ENCODE assay signal across 19 cellular contexts in the genomic region with DNA sequence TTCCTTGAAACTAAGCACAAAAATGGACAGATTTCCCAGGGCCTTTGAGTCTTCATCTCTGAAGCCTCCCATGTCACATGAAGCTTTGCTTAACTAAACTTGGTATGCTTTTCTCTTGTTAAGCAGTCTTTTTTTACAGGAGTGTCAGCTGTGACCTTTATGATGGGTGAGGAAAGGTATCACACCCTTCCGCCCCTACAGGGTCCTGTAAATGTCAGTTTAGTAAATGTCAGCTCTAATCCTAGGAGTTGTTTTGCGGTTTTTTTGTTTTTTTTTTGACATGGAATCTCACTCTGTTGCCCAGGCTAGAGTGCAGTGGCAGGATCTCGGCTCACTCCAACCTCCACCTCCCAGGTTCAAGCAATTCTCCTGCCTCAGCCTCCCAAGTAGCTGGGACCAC. TPM values are rescaled to one million over a fixed set of nuclear protein-coding genes. Genes with fewer than 3 reads are reported as not detected.
DNase-seq lines count a peak whose midpoint lies in the region; ATAC-seq and TF ChIP-seq lines count a peak whose summit lies in the region.
"Had no signal": no experiment of that assay in that cellular context is flagged by ENCODE, and none has a peak within 500 bp of the region (broad histone marks: within the 10 kb centered on the region; RNA-seq: fewer than 3 reads in every experiment).

No MANE protein-coding gene starts in this region.

- H3K27ac ChIP-seq in CD4-positive, alpha-beta T cell (ENCODE audit: low read depth, low read length), result no peak overlapping the region
- H3K27ac ChIP-seq in angular gyrus (ENCODE audit: low read depth, low read length) (peak overlapping the region; percentile 99), muscle layer of colon (ENCODE audit: low read depth, low read length) (peak overlapping the region; percentile 94), substantia nigra (ENCODE audit: low read depth, low read length, poor library complexity, severe bottlenecking) (peak overlapping the region; percentile 99), right atrium auricular region (no peak overlapping the region)

- TF ChIP-seq CTCF in CD4-positive, alpha-beta T cell (IDR thresholded peaks at IDR 0.05), result no peak
- TF ChIP-seq CTCF in right atrium auricular region (IDR thresholded peaks at IDR 0.05), result no peak

- peaks cover 36% of the 10 kb centered on the region for H3K4me1 ChIP-seq in muscle layer of colon (ENCODE audit: insufficient read depth, low read length)
- peaks cover 0 to 55% of the 10 kb centered on the region in 2 donors for H3K4me1 ChIP-seq in right atrium auricular region

- intact Hi-C loops in CD4-positive, alpha-beta T cell (cut with DNase I, micrococcal nuclease), result loop anchor here in 1 of 2 experiments (5.0 kb wide), 2 partner anchors 51 to 631 kb away; a partner anchor contains a TSS

- peaks cover 68% of the 10 kb centered on the region for H3K4me1 Mint-ChIP-seq in CD4-positive, alpha-beta T cell (ENCODE audit: low read depth)

- H3K27me3 ChIP-seq in CD4-positive, alpha-beta T cell (ENCODE audit: control insufficient read depth, insufficient read depth, low read length), result no peaks in the 10 kb centered on the region
- H3K27me3 ChIP-seq in muscle layer of colon (ENCODE audit: control insufficient read depth in 1 of 2, insufficient read depth in 2 of 2, low read length in 2 of 2), result no peaks in the 10 kb centered on the region
- H3K27me3 ChIP-seq in right atrium auricular region, result no peaks in the 10 kb centered on the region

- H3K9ac ChIP-seq in muscle layer of colon (ENCODE audit: low read length), result no peak overlapping the region

- no peaks in the 10 kb centered on the region for H3K27me3 Mint-ChIP-seq in CD4-positive, alpha-beta T cell
- H3K27me3 Mint-ChIP-seq: CD4-positive, alpha-beta memory T cell; IgD-negative memory B cell had no signal

- H3K36me3 ChIP-seq in muscle layer of colon (ENCODE audit: insufficient read depth, low read length) (no peaks in the 10 kb centered on the region), right atrium auricular region (no peaks in the 10 kb centered on the region)
- H3K36me3 ChIP-seq: HAP-1 had no signal

- no peak for ATAC-seq in CD4-positive, alpha-beta T cell (ENCODE audit: poor library complexity)
- ATAC-seq in GM18907 (IDR thresholded peaks at IDR 0.05; ENCODE audit: unreplicated experiment), result no peak

- H3K9me3 ChIP-seq in CD4-positive, alpha-beta T cell (ENCODE audit: control insufficient read depth, low read length), result no peaks in the 10 kb centered on the region
- H3K9me3 ChIP-seq in muscle layer of colon (ENCODE audit: low read length), result no peaks in the 10 kb centered on the region
- no peaks in the 10 kb centered on the region for H3K9me3 ChIP-seq in right atrium auricular region
- H3K9me3 ChIP-seq: HAP-1 had no signal

- DNase-seq in CD4-positive, alpha-beta T cell, result no peak
- DNase-seq in substantia nigra (lab: John Stamatoyannopoulos, UW), result no peak
- DNase-seq in right atrium auricular region (ENCODE audit: low spot score), result no peak
- DNase-seq in activated effector memory CD4-positive, alpha-beta T cell treated with anti-CD3 and anti-CD28 coated beads, Interleukin-2, amount 50 U/mL, for 16 hours, result no peak
- DNase-seq: CD4-positive, alpha-beta memory T cell; GF-D8; MV-4-11; NCI-H1436; NCI-H2029 treated with DMSO at 0.1 percent for 48 hours; NCI-H526 treated with DMSO at 0.1 percent for 48 hours; NK-92 treated with Interleukin-12 subunit alpha and Interleukin-12 subunit beta, amount 100 ng/mL, for 24 hours; OCI-M1; RPMI8226 had no signal

- no peaks in the 10 kb centered on the region for H3K36me3 Mint-ChIP-seq in CD4-positive, alpha-beta T cell (ENCODE audit: low read depth)
- H3K36me3 Mint-ChIP-seq: IgD-negative memory B cell had no signal

- H3K27ac Mint-ChIP-seq in CD4-positive, alpha-beta T cell, result peak overlapping the region; percentile 69
- H3K27ac Mint-ChIP-seq: IgD-negative memory B cell had no signal

- peak overlapping the region; percentile 15 for H3K4me3 Mint-ChIP-seq in CD4-positive, alpha-beta T cell

- POLR2A ChIA-PET in CD4-positive, alpha-beta T cell (lab: Charles Lee), result interaction anchor here (1.1 kb wide), 1 partner anchor 70 kb away, joined by 6 read pairs; no protein-coding TSS in a partner anchor

- no peaks in the 10 kb centered on the region for H3K9me3 Mint-ChIP-seq in CD4-positive, alpha-beta T cell
- H3K9me3 Mint-ChIP-seq: IgD-negative memory B cell had no signal

- CTCF ChIA-PET in CD4-positive, alpha-beta T cell (lab: Charles Lee), result interaction anchor here (1.3 kb wide), 1 partner anchor 14 kb away, joined by 4 read pairs; no protein-coding TSS in a partner anchor

- H3K4me3 ChIP-seq in muscle layer of colon (ENCODE audit: low read depth in 1 of 2, low read length in 2 of 2) (no peak overlapping the region), right atrium auricular region (no peak overlapping the region)
- H3K4me3 ChIP-seq: HAP-1 had no signal

RNA-seq across cellular contexts. Expression of a gene that starts 2.6 kb away (rescaled TPM):
- total RNA-seq in CD4-positive, alpha-beta T cell, result 10 to 100 TPM; 21.3 to 21.8 TPM
- 10 to 100 TPM; 20.8 to 47.2 TPM for total RNA-seq in right atrium auricular region

RNA-seq across cellular contexts. Expression of a gene that starts 28.6 kb away (rescaled TPM):
- not detected for total RNA-seq in CD4-positive, alpha-beta T cell
- 1 to 10 TPM in 1 of 2 donors, under 1 TPM in 1; 0.85 to 1.7 TPM for total RNA-seq in right atrium auricular region
- total RNA-seq: CD4-positive, alpha-beta memory T cell; HT1080 had no signal

RNA-seq across cellular contexts. Expression of a gene that starts 41.8 kb away (rescaled TPM):
- total RNA-seq in CD4-positive, alpha-beta T cell, result under 1 TPM; 0.05 to 0.08 TPM
- not detected for total RNA-seq in right atrium auricular region

RNA-seq across cellular contexts. Expression of a gene that starts 52.4 kb away (rescaled TPM):
- 10 to 100 TPM; 24.6 to 28.3 TPM for total RNA-seq in CD4-positive, alpha-beta T cell
- total RNA-seq in right atrium auricular region, result 10 to 100 TPM; 18.7 to 31.1 TPM

Comparison
In these comparisons a context has a peak if more than half of its experiments do, and no peak if none do; other contexts are left out.
1. H3K27ac ChIP-seq: peak in angular gyrus (single experiment), muscle layer of colon (single experiment) and substantia nigra (single experiment); none in CD4-positive, alpha-beta T cell (single experiment) and right atrium auricular region (0 of 2).